ENCODE assay signal across 25 cellular contexts in genomic region chr9:87959916-87960581, GRCh38. TPM values are rescaled to one million over a fixed set of nuclear protein-coding genes. Genes with fewer than 3 reads are reported as not detected.
A peak's percentile ranks its signal among the peaks of the same experiment; 100 is the strongest.
DNase-seq lines count a peak whose midpoint lies in the region; ATAC-seq, FAIRE-seq and TF ChIP-seq lines count a peak whose summit lies in the region.
"Had no signal": no experiment of that assay in that cellular context is flagged by ENCODE, and none has a peak within 500 bp of the region (broad histone marks: within the 10 kb centered on the region; RNA-seq: fewer than 3 reads in every experiment).

No MANE protein-coding gene starts in this region.

- H3K27me3 ChIP-seq in AG04450 (ENCODE audit: control insufficient read depth, insufficient read depth, low read length) (no peaks in the 10 kb centered on the region), foreskin keratinocyte (no peaks in the 10 kb centered on the region)
- H3K27me3 ChIP-seq: gastroesophageal sphincter, right atrium auricular region had no signal

- H3K4me1 Mint-ChIP-seq in chondrocyte (ENCODE audit: low read depth) = peaks cover 2% of the 10 kb centered on the region
- H3K4me1 Mint-ChIP-seq: neural crest cell had no signal

- H3K36me3 ChIP-seq in mucosa of descending colon (ENCODE audit: low read depth) = no peaks in the 10 kb centered on the region
- H3K36me3 ChIP-seq: gastroesophageal sphincter, right atrium auricular region had no signal

- POLR2A ChIA-PET in AG04450 (lab: Yijun Ruan, JAX) = interaction anchor here (0.6 kb wide), 1 partner anchor 1351 kb away, joined by 3 read pairs; the partner anchor contains the start of gene CKS2

- no peak for TF ChIP-seq CTCF in AG04450 (IDR thresholded peaks at IDR 0.05; ENCODE audit: low read depth, low read length)
- no peak for TF ChIP-seq CTCF in mucosa of descending colon (IDR thresholded peaks at IDR 0.05)
- no peak for TF ChIP-seq CTCF in chondrocyte (IDR thresholded peaks at IDR 0.05)
- no peak for TF ChIP-seq CTCF in foreskin keratinocyte (conservative IDR thresholded peaks at IDR 0.05)

- H3K27ac ChIP-seq in AG04450 (ENCODE audit: low read depth, low read length) = no peak overlapping the region
- no peak overlapping the region for H3K27ac ChIP-seq in foreskin keratinocyte
- H3K27ac ChIP-seq: gastroesophageal sphincter, right atrium auricular region had no signal

- no peaks in the 10 kb centered on the region for H3K36me3 Mint-ChIP-seq in chondrocyte (ENCODE audit: low read depth)
- H3K36me3 Mint-ChIP-seq: activated naive CD8-positive, alpha-beta T cell treated with anti-CD3 and anti-CD28 coated beads, Interleukin-2, amount 10 ng/mL, durations not matched to agents 7 days and 5 days had no signal

- H3K9me3 ChIP-seq in AG04450 (ENCODE audit: control insufficient read depth, insufficient read depth, low read length) = peaks cover 3% of the 10 kb centered on the region; the same call in 1 of the 2 replicates
- H3K9me3 ChIP-seq in mucosa of descending colon = no peaks in the 10 kb centered on the region
- H3K9me3 ChIP-seq: gastroesophageal sphincter had no signal

- no peak overlapping the region for H3K27ac Mint-ChIP-seq in chondrocyte (ENCODE audit: unreplicated experiment)
- H3K27ac Mint-ChIP-seq: activated naive CD8-positive, alpha-beta T cell treated with anti-CD3 and anti-CD28 coated beads, Interleukin-2, amount 10 ng/mL, durations not matched to agents 7 days and 5 days; activated T-helper 1 cell treated with anti-CD3 and anti-CD28 coated beads, Interleukin-12 subunit alpha, Interleukin-12 subunit beta, Interleukin-2, Interleukin-4 antibody, amounts not matched to agents 30 ng/mL and 10 ng/mL and 1 ng/mL, durations not matched to agents 14 hours and 24 hours and 36 hours; CD4-positive, alpha-beta T cell; stimulated activated naive CD8-positive, alpha-beta T cell treated with anti-CD3 and anti-CD28 coated beads, Interleukin-15, Interleukin-2, amounts not matched to agents 100 ng/mL and 50 ng/mL, for 24 hours had no signal

- H3K4me1 ChIP-seq in mucosa of descending colon (ENCODE audit: low read depth) (peaks cover 9% of the 10 kb centered on the region), foreskin keratinocyte (no peaks in the 10 kb centered on the region)
- H3K4me1 ChIP-seq: gastroesophageal sphincter, right atrium auricular region had no signal

- peaks cover 4% of the 10 kb centered on the region for H3K27me3 Mint-ChIP-seq in chondrocyte (ENCODE audit: low read depth)

- peak; percentile 36 for DNase-seq in AG04450 (ENCODE audit: low read depth, low spot score)
- peak; percentile 28 for DNase-seq in RCC 7860 (ENCODE audit: low spot score)
- peak; percentile 59 for DNase-seq in fibroblast of peridontal ligament (ENCODE audit: extremely low read depth)
- peak in 1 of 3 donors; percentile 68 for DNase-seq in mucosa of descending colon
- DNase-seq in chondrocyte (ENCODE audit: low spot score) = no peak
- no peak for DNase-seq in NCI-H2171 (lab: John Stamatoyannopoulos, UW)
- no peak for DNase-seq in foreskin keratinocyte
- DNase-seq: activated CD4-positive, CD25-positive, alpha-beta regulatory T cell; activated naive CD8-positive, alpha-beta T cell treated with anti-CD3 and anti-CD28 coated beads, Interleukin-2, amount 10 ng/mL, durations not matched to agents 7 days and 5 days; CD4-positive, alpha-beta T cell; central memory CD4-positive, alpha-beta T cell; DMS79 treated with DMSO at 0.1 percent for 48 hours; NCI-H187; NCI-H446 treated with DMSO at 0.1 percent for 48 hours; T-helper 2 cell had no signal

- CTCF ChIA-PET in AG04450 (lab: Charles Lee) = interaction anchor here (0.5 to 1.4 kb wide), 2 partner anchors 8 to 550 kb away, joined by 3 to 7 read pairs; no protein-coding TSS in a partner anchor

- no peak overlapping the region for H3K4me3 ChIP-seq in AG04450 (ENCODE audit: low read depth, low read length)
- no peak overlapping the region for H3K4me3 ChIP-seq in mucosa of descending colon
- H3K4me3 ChIP-seq: gastroesophageal sphincter, right atrium auricular region had no signal

- ATAC-seq in mucosa of descending colon = peak; percentile 77
- ATAC-seq in HG02588 (IDR thresholded peaks at IDR 0.05; ENCODE audit: unreplicated experiment) = no peak
- ATAC-seq in foreskin keratinocyte = no peak
- ATAC-seq: gastroesophageal sphincter, Right ventricle myocardium inferior had no signal

- H3K9me3 Mint-ChIP-seq in chondrocyte (ENCODE audit: low read depth) = peaks cover 10% of the 10 kb centered on the region
- H3K9me3 Mint-ChIP-seq: activated naive CD8-positive, alpha-beta T cell treated with anti-CD3 and anti-CD28 coated beads, Interleukin-2, amount 10 ng/mL, durations not matched to agents 7 days and 5 days; activated T-helper 1 cell treated with anti-CD3 and anti-CD28 coated beads, Interleukin-12 subunit alpha, Interleukin-12 subunit beta, Interleukin-2, Interleukin-4 antibody, amounts not matched to agents 30 ng/mL and 10 ng/mL and 1 ng/mL, durations not matched to agents 14 hours and 24 hours and 36 hours; CD4-positive, alpha-beta T cell; stimulated activated naive CD8-positive, alpha-beta T cell treated with anti-CD3 and anti-CD28 coated beads, Interleukin-15, Interleukin-2, amounts not matched to agents 100 ng/mL and 50 ng/mL, for 24 hours had no signal

- intact Hi-C loops in mucosa of descending colon (cut with DNase I, micrococcal nuclease) = no loop called here

- no peak overlapping the region for H3K4me3 Mint-ChIP-seq in chondrocyte (ENCODE audit: unreplicated experiment)
- H3K4me3 Mint-ChIP-seq: activated naive CD8-positive, alpha-beta T cell treated with anti-CD3 and anti-CD28 coated beads, Interleukin-2, amount 10 ng/mL, durations not matched to agents 7 days and 5 days; activated T-helper 1 cell treated with anti-CD3 and anti-CD28 coated beads, Interleukin-12 subunit alpha, Interleukin-12 subunit beta, Interleukin-2, Interleukin-4 antibody, amounts not matched to agents 30 ng/mL and 10 ng/mL and 1 ng/mL, durations not matched to agents 14 hours and 24 hours and 36 hours; CD4-positive, alpha-beta T cell; neural crest cell; stimulated activated naive CD8-positive, alpha-beta T cell treated with anti-CD3 and anti-CD28 coated beads, Interleukin-15, Interleukin-2, amounts not matched to agents 100 ng/mL and 50 ng/mL, for 24 hours had no signal

- no peak for FAIRE-seq in RCC 7860 (lab: Jason Lieb, UNC)
- FAIRE-seq: urothelium cell line had no signal

RNA-seq across cellular contexts. Expression of gene CDK20, which starts 14.3 kb away (rescaled TPM):
- polyA plus RNA-seq in AG04450 (2011; rRNA removed) (9.9 TPM in 2 replicates), foreskin keratinocyte (3.7 and 3.9 TPM in 2 replicates)
- 5.9 and 9.9 TPM in 2 replicates for polyA minus RNA-seq in AG04450 (2011; rRNA and poly(A)+ RNA removed)
- total RNA-seq in mucosa of descending colon (10 to 100 TPM in 2 of 3 donors, 1 to 10 TPM in 1; 6.8 to 15.0 (median 14.2) TPM), chondrocyte (4.5 to 6.3 TPM (median 4.9 TPM) in 3 replicates), foreskin keratinocyte (4.1 and 4.4 TPM in 2 replicates)

RNA-seq across cellular contexts. Expression of gene SPATA31C1, which starts 42.3 kb away (rescaled TPM):
- polyA plus RNA-seq in AG04450 (2011; rRNA removed) = not detected in 2 replicates
- not detected in 2 replicates for polyA minus RNA-seq in AG04450 (2011; rRNA and poly(A)+ RNA removed)
- total RNA-seq in mucosa of descending colon = not detected
- total RNA-seq in chondrocyte = not detected in 3 replicates
- total RNA-seq in foreskin keratinocyte = not detected in 2 replicates
- not detected in 2 replicates for polyA plus RNA-seq in foreskin keratinocyte
- total RNA-seq: activated CD8-positive, alpha-beta memory T cell treated with anti-CD3 and anti-CD28 coated beads for 36 hours; activated naive CD8-positive, alpha-beta T cell treated with anti-CD3 and anti-CD28 coated beads, Interleukin-2, amount 10 ng/mL, durations not matched to agents 7 days and 5 days; activated T-helper 1 cell treated with anti-CD3 and anti-CD28 coated beads, Interleukin-12 subunit alpha, Interleukin-12 subunit beta, Interleukin-2, Interleukin-4 antibody, amounts not matched to agents 30 ng/mL and 10 ng/mL and 1 ng/mL, durations not matched to agents 14 hours and 24 hours and 36 hours; CD4-positive, alpha-beta T cell; gastroesophageal sphincter; lung microvascular endothelial cell; right atrium auricular region; Right ventricle myocardium inferior had no signal

Comparison
In these comparisons a context has a peak if more than half of its experiments do, and no peak if none do; other contexts are left out.
1. DNase-seq: peak in AG04450 (single experiment), RCC 7860 (single experiment) and fibroblast of peridontal ligament (single experiment); none in chondrocyte (single experiment), NCI-H2171 (single experiment) and foreskin keratinocyte (0 of 2).